Comparison of ENCODE assay signal across 8 cellular contexts in the genomic region with DNA sequence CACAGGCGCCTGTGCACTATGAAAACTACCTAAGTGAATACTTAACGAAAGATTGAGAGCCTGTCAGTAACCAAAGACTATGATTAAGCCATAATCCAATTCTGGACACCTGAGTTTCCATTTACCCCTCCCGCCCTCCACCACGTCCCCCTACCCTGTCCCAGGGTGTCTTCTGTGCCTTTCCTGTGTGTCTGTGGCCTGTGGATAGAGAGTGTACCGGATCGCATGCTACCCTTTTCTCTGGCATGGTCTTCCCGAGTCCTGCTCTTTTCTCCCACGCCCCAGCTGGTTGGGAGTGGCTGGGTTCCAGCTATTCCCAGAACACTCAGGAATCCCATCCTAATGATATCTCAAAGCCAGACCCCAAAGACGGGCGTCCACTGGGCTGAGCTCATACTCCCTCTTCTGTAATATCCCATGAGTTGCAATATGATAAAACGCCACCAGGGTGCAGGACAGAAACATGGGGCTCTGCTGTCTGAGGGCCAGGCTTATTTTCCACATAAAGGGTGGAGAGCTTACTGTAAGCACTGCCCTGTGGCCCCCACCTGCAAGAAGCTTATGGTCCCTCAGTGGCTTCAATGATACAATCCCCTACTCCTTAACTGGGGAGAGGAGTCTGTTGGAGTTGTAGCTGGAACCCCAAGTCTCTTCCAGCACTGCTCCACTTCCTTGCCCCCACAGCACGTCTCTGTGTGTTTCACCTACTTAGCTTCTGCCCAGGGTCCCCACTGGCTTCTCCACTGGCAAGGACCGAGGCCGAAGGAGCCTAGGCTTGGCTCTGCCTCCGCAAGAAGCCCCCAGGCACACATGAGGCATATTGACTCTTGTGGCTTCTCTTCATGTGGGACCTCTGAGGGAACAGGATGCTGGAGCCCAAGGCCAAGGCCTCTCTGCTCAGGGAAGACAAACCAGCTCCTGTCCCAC. TPM values are rescaled to one million over a fixed set of nuclear protein-coding genes. Genes with fewer than 3 reads are reported as not detected.
DNase-seq lines count a peak whose midpoint lies in the region; ATAC-seq and TF ChIP-seq lines count a peak whose summit lies in the region.

No MANE protein-coding gene starts in this region.

- H3K27me3 Mint-ChIP-seq in stimulated activated memory B cell treated with anti-CD40 and anti-IgM and Interleukin-4, amounts not matched to agents 10 μg/mL and 1 μg/mL and 100 μg/mL, for 72 hours: peaks cover 70% of the 10 kb centered on the region

- H3K27me3 ChIP-seq in AG04450 (ENCODE audit: control insufficient read depth, insufficient read depth, low read length): peaks cover 73% of the 10 kb centered on the region
- peaks cover 22% of the 10 kb centered on the region for H3K27me3 ChIP-seq in gastroesophageal sphincter

- TF ChIP-seq POLR2A in gastroesophageal sphincter (IDR thresholded peaks at IDR 0.05): no peak

- H3K4me1 Mint-ChIP-seq in stimulated activated memory B cell treated with anti-CD40 and anti-IgM and Interleukin-4, amounts not matched to agents 10 μg/mL and 1 μg/mL and 100 μg/mL, for 72 hours: peaks cover 25% of the 10 kb centered on the region

- ATAC-seq in HG03521 (IDR thresholded peaks at IDR 0.05; ENCODE audit: unreplicated experiment) (peak; percentile 55), gastroesophageal sphincter (peak; percentile 70)
- no peak for ATAC-seq in stimulated activated memory B cell treated with anti-CD40 and anti-IgM and Interleukin-4, amounts not matched to agents 10 μg/mL and 1 μg/mL and 100 μg/mL, for 72 hours

- no peak overlapping the region for H3K27ac ChIP-seq in AG04450 (ENCODE audit: low read depth, low read length)
- no peak overlapping the region for H3K27ac ChIP-seq in gastroesophageal sphincter

- no peaks in the 10 kb centered on the region for H3K9me3 Mint-ChIP-seq in stimulated activated memory B cell treated with anti-CD40 and anti-IgM and Interleukin-4, amounts not matched to agents 10 μg/mL and 1 μg/mL and 100 μg/mL, for 72 hours

- H3K9me3 ChIP-seq in AG04450 (ENCODE audit: control insufficient read depth, insufficient read depth, low read length) (peaks cover 4% of the 10 kb centered on the region; the same call in 1 of the 2 replicates), gastroesophageal sphincter (no peaks in the 10 kb centered on the region)

- H3K36me3 ChIP-seq in gastroesophageal sphincter: no peaks in the 10 kb centered on the region

- H3K36me3 Mint-ChIP-seq in stimulated activated memory B cell treated with anti-CD40 and anti-IgM and Interleukin-4, amounts not matched to agents 10 μg/mL and 1 μg/mL and 100 μg/mL, for 72 hours: no peaks in the 10 kb centered on the region

- TF ChIP-seq EP300 in gastroesophageal sphincter (IDR thresholded peaks at IDR 0.05): no peak

- no peak overlapping the region for H3K4me3 Mint-ChIP-seq in stimulated activated memory B cell treated with anti-CD40 and anti-IgM and Interleukin-4, amounts not matched to agents 10 μg/mL and 1 μg/mL and 100 μg/mL, for 72 hours

- H3K4me3 ChIP-seq in AG04450 (ENCODE audit: low read depth, low read length) (no peak overlapping the region), GM12865 (ENCODE audit: low read depth, low read length) (no peak overlapping the region), gastroesophageal sphincter (no peak overlapping the region)

- peak; percentile 20 for DNase-seq in AG04450 (ENCODE audit: low read depth, low spot score)
- peak; percentile 65 for DNase-seq in GM12865 (ENCODE audit: low read depth)
- peak; percentile 54 for DNase-seq in NCI-H774 (lab: John Stamatoyannopoulos, UW)
- DNase-seq in activated T-cell treated with anti-CD3 and anti-CD28 coated beads, Interleukin-2, amount 50 U/mL, for 48 hours: peak; percentile 59 to 61
- DNase-seq in pons (ENCODE audit: low spot score): peak; percentile 45

- peak; percentile 72 for TF ChIP-seq CTCF in AG04450 (IDR thresholded peaks at IDR 0.05; ENCODE audit: low read depth, low read length)
- peak; percentile 60 for TF ChIP-seq CTCF in GM12865 (IDR thresholded peaks at IDR 0.05; ENCODE audit: insufficient read depth, low read depth, low read length, missing control alignments)
- peak in 3 of 4 experiments; percentile 62 to 77 (median 77) for TF ChIP-seq CTCF in gastroesophageal sphincter (IDR thresholded peaks at IDR 0.05)

- POLR2A ChIA-PET in AG04450 (lab: Yijun Ruan, JAX): no interaction called here

- no peak overlapping the region for H3K27ac Mint-ChIP-seq in stimulated activated memory B cell treated with anti-CD40 and anti-IgM and Interleukin-4, amounts not matched to agents 10 μg/mL and 1 μg/mL and 100 μg/mL, for 72 hours

- CTCF ChIA-PET in AG04450 (lab: Charles Lee): interaction anchor here (0.5 to 6.2 kb wide), 39 partner anchors 11 to 1127 kb away, joined by 3 to 180 read pairs (median 5); a partner anchor contains a TSS

- 64 to 72% methylated on average over 9 to 10 of the region's 15 CpGs for WGBS in gastroesophageal sphincter (ENCODE audit: low coverage in 1 of 2), 2 donors

- H3K4me1 ChIP-seq in gastroesophageal sphincter: peaks cover 0 to 22% (median 6%) of the 10 kb centered on the region in 3 donors

RNA-seq across cellular contexts. Expression of a gene that starts 17.6 kb away (rescaled TPM):
- not detected in 2 replicates for polyA plus RNA-seq in AG04450 (2011; rRNA removed)
- polyA minus RNA-seq in AG04450 (2011; rRNA and poly(A)+ RNA removed): not detected in 2 replicates
- total RNA-seq in gastroesophageal sphincter: not detected

RNA-seq across cellular contexts. Expression of a gene that starts 24.2 kb away (rescaled TPM):
- not detected in 2 replicates for polyA plus RNA-seq in AG04450 (2011; rRNA removed)
- polyA minus RNA-seq in AG04450 (2011; rRNA and poly(A)+ RNA removed): not detected in 2 replicates
- under 1 TPM in 2 of 4 donors, not detected in 2; 0.27 to 0.67 TPM for total RNA-seq in gastroesophageal sphincter

RNA-seq across cellular contexts. Expression of a gene that starts 53.7 kb away (rescaled TPM):
- polyA plus RNA-seq in AG04450 (2011; rRNA removed): 31.3 and 36.2 TPM in 2 replicates
- polyA minus RNA-seq in AG04450 (2011; rRNA and poly(A)+ RNA removed): 53.4 and 61.7 TPM in 2 replicates
- 10 to 100 TPM; 29.3 to 46.9 (median 35.9) TPM for total RNA-seq in gastroesophageal sphincter
